ENCODE assay signal across 26 cellular contexts in the genomic region with DNA sequence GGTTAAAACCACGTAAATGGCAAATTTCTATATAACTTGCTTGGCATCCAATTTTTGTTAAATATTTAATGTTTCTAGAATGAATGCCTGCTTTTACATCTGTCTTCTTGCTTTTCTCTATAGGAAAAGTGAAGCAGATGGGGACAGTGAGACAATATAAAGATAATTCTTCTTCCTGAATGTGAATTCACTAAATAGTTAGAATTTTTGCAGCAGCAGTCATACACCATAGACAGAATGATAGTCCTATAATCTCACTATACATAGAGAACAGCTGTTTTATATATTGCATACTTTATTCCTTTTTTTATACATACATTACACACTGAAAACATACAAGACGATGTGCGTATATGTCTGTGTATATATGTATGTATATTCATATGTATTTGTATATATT.
DNase-seq lines count a peak whose midpoint lies in the region; ATAC-seq and TF ChIP-seq lines count a peak whose summit lies in the region.
"Had no signal": no experiment of that assay in that cellular context is flagged by ENCODE, and none has a peak within 500 bp of the region (broad histone marks: within the 10 kb centered on the region; RNA-seq: fewer than 3 reads in every experiment).

No MANE protein-coding gene starts in this region.

- no peak for TF ChIP-seq EP300 in SK-N-SH (IDR thresholded peaks at IDR 0.05; ENCODE audit: borderline replicate concordance in 1 of 2, low read depth in 1 of 2, low read length in 1 of 2)

- 98% methylated on average over 3 of the region's 3 CpGs for WGBS in SK-N-SH (ENCODE audit: low lambda C conversion rate)

- POLR2A ChIA-PET in SK-N-SH (lab: Yijun Ruan, JAX) = no interaction called here

- no peak overlapping the region for H2AFZ ChIP-seq in SK-N-SH (ENCODE audit: low read depth)

- no peaks in the 10 kb centered on the region for H3F3A ChIP-seq in SK-N-SH (replicated peaks; ENCODE audit: insufficient read depth)

- H3K9me2 ChIP-seq in SK-N-SH = no peaks in the 10 kb centered on the region

- no peak overlapping the region for H3K9ac ChIP-seq in SK-N-SH
- H3K9ac ChIP-seq: BLaER1 had no signal

- ATAC-seq in HG02610 (IDR thresholded peaks at IDR 0.05; ENCODE audit: unreplicated experiment) = no peak
- ATAC-seq: K562 had no signal

- peaks cover 0 to 4% of the 10 kb centered on the region in 2 experiments; a peak in 2 of 4 replicates for H3K4me1 ChIP-seq in SK-N-SH (ENCODE audit: control insufficient read depth in 1 of 2, insufficient read depth in 2 of 2, low read depth in 1 of 2, low read length in 1 of 2)
- H3K4me1 ChIP-seq: BLaER1 had no signal

- no peak overlapping the region for H3K4me2 ChIP-seq in SK-N-SH
- H3K4me2 ChIP-seq: BLaER1 had no signal

- H3K36me3 ChIP-seq in SK-N-SH (replicated peaks in 1 of 2; ENCODE audit: control insufficient read depth in 1 of 2, insufficient read depth in 2 of 2, low read length in 1 of 2) = no peaks in the 10 kb centered on the region
- H3K36me3 ChIP-seq: BLaER1 had no signal

- H3K79me2 ChIP-seq in SK-N-SH (ENCODE audit: insufficient read depth) = no peaks in the 10 kb centered on the region

- DNase-seq in EL (peak; percentile 48), SK-N-SH (no peak), choroid plexus epithelial cell (ENCODE audit: low read depth) (peak; percentile 52), non-pigmented ciliary epithelial cell (ENCODE audit: low read depth) (peak; percentile 17), NCI-H524 (lab: John Stamatoyannopoulos, UW) (no peak), islet precursor cell (no peak)
- DNase-seq in stimulated activated CD4-positive, alpha-beta T cell treated with anti-CD3 and anti-CD28 coated beads, Interleukin-4, amount 100 ng/mL, for 24 hours = no peak
- DNase-seq: CD4-positive, alpha-beta T cell; COR-L47; DMS 273 treated with DMSO at 0.1 percent for 48 hours; DMS79 treated with DMSO at 0.1 percent for 48 hours; GDM1; MM.1S; NCI-H1048; NCI-H1417 treated with DMSO at 0.1 percent for 48 hours; NCI-H187 treated with DMSO at 0.1 percent for 48 hours; NCI-H2107; NCI-H226; NCI-H510A treated with DMSO at 0.1 percent for 48 hours; NCI-H774; NK-92 treated with Interleukin-12 subunit alpha and Interleukin-12 subunit beta, amount 100 ng/mL, for 24 hours; SHP77 treated with DMSO at 0.1 percent for 48 hours had no signal

- TF ChIP-seq RAD21 in SK-N-SH (IDR thresholded peaks at IDR 0.05; ENCODE audit: low read length) = no peak

- no peak overlapping the region for H3K4me3 ChIP-seq in SK-N-SH (ENCODE audit: low read depth in 2 of 2, low read length in 1 of 2)
- H3K4me3 ChIP-seq in choroid plexus epithelial cell (ENCODE audit: low read depth, low read length) = no peak overlapping the region
- H3K4me3 ChIP-seq: BLaER1, K562 had no signal

- H3K9me3 ChIP-seq in SK-N-SH = no peaks in the 10 kb centered on the region
- H3K9me3 ChIP-seq: BLaER1 had no signal

- H4K20me1 ChIP-seq in SK-N-SH (ENCODE audit: insufficient read depth) = no peaks in the 10 kb centered on the region
- H4K20me1 ChIP-seq: BLaER1 had no signal

- H3K27me3 ChIP-seq in SK-N-SH (ENCODE audit: insufficient read depth) = no peaks in the 10 kb centered on the region
- H3K27me3 ChIP-seq: BLaER1 had no signal

- CTCF ChIA-PET in SK-N-SH (lab: Yijun Ruan, JAX) = no interaction called here

- TF ChIP-seq CTCF in SK-N-SH (IDR thresholded peaks at IDR 0.05) (no peak), choroid plexus epithelial cell (conservative IDR thresholded peaks at IDR 0.05; ENCODE audit: low read depth, low read length) (no peak)

- no peak overlapping the region for H3K27ac ChIP-seq in SK-N-SH (ENCODE audit: low read depth in 2 of 2, low read length in 1 of 2)
- H3K27ac ChIP-seq: BLaER1, RWPE1 had no signal

TF ChIP-seq in SK-N-SH, 30 proteins besides CTCF, POLR2A, EP300 and RAD21:
- TF ChIP-seq SIN3A (IDR thresholded peaks at IDR 0.05; ENCODE audit: borderline replicate concordance, low read depth, low read length) = no peak
- TF ChIP-seq, protein P1, sequence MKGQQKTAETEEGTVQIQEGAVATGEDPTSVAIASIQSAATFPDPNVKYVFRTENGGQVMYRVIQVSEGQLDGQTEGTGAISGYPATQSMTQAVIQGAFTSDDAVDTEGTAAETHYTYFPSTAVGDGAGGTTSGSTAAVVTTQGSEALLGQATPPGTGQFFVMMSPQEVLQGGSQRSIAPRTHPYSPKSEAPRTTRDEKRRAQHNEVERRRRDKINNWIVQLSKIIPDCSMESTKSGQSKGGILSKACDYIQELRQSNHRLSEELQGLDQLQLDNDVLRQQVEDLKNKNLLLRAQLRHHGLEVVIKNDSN (IDR thresholded peaks at IDR 0.05; ENCODE audit: borderline replicate concordance, low read depth) = no peak
- no peak for TF ChIP-seq MEF2A (IDR thresholded peaks at IDR 0.05; ENCODE audit: borderline replicate concordance, low read depth)
- TF ChIP-seq, protein P2, sequence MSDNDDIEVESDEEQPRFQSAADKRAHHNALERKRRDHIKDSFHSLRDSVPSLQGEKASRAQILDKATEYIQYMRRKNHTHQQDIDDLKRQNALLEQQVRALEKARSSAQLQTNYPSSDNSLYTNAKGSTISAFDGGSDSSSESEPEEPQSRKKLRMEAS (IDR thresholded peaks at IDR 0.05; ENCODE audit: low read depth) = no peak
- TF ChIP-seq ELF1 (IDR thresholded peaks at IDR 0.05) = no peak
- TF ChIP-seq TAF1 (IDR thresholded peaks at IDR 0.05; ENCODE audit: borderline replicate concordance, low read depth, low read length) = no peak
- TF ChIP-seq, protein P3, sequence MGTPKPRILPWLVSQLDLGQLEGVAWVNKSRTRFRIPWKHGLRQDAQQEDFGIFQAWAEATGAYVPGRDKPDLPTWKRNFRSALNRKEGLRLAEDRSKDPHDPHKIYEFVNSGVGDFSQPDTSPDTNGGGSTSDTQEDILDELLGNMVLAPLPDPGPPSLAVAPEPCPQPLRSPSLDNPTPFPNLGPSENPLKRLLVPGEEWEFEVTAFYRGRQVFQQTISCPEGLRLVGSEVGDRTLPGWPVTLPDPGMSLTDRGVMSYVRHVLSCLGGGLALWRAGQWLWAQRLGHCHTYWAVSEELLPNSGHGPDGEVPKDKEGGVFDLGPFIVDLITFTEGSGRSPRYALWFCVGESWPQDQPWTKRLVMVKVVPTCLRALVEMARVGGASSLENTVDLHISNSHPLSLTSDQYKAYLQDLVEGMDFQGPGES (IDR thresholded peaks at IDR 0.05; ENCODE audit: low read depth, low read length) = no peak
- no peak for TF ChIP-seq YY1 (IDR thresholded peaks at IDR 0.05; ENCODE audit: low read depth)
- TF ChIP-seq, protein P4, sequence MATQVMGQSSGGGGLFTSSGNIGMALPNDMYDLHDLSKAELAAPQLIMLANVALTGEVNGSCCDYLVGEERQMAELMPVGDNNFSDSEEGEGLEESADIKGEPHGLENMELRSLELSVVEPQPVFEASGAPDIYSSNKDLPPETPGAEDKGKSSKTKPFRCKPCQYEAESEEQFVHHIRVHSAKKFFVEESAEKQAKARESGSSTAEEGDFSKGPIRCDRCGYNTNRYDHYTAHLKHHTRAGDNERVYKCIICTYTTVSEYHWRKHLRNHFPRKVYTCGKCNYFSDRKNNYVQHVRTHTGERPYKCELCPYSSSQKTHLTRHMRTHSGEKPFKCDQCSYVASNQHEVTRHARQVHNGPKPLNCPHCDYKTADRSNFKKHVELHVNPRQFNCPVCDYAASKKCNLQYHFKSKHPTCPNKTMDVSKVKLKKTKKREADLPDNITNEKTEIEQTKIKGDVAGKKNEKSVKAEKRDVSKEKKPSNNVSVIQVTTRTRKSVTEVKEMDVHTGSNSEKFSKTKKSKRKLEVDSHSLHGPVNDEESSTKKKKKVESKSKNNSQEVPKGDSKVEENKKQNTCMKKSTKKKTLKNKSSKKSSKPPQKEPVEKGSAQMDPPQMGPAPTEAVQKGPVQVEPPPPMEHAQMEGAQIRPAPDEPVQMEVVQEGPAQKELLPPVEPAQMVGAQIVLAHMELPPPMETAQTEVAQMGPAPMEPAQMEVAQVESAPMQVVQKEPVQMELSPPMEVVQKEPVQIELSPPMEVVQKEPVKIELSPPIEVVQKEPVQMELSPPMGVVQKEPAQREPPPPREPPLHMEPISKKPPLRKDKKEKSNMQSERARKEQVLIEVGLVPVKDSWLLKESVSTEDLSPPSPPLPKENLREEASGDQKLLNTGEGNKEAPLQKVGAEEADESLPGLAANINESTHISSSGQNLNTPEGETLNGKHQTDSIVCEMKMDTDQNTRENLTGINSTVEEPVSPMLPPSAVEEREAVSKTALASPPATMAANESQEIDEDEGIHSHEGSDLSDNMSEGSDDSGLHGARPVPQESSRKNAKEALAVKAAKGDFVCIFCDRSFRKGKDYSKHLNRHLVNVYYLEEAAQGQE (IDR thresholded peaks at IDR 0.05; ENCODE audit: low read depth, low read length) = no peak
- TF ChIP-seq TEAD4 (IDR thresholded peaks at IDR 0.05; ENCODE audit: borderline replicate concordance, insufficient read depth) = 0 out of 2 replicates have a peak, but pooled peaks have one; percentile 9
- 0 out of 2 replicates have a peak, but pooled peaks have one; percentile 18 for TF ChIP-seq TCF12 (IDR thresholded peaks at IDR 0.05)
- TF ChIP-seq RXRA (IDR thresholded peaks at IDR 0.05; ENCODE audit: borderline replicate concordance, low read depth) = no peak
TF ChIP-seq in SK-N-SH: peak in this region for 2.

Comparison
In these comparisons a context has a peak if more than half of its experiments do, and no peak if none do; other contexts are left out.
1. DNase-seq: peak in EL (single experiment), choroid plexus epithelial cell (single experiment) and non-pigmented ciliary epithelial cell (single experiment); none in SK-N-SH (single experiment), NCI-H524 (0 of 2), stimulated activated CD4-positive, alpha-beta T cell treated with anti-CD3 and anti-CD28 coated beads, Interleukin-4, amount 100 ng/mL, for 24 hours (single experiment) and islet precursor cell (single experiment).